Comparison of ENCODE assay signal across 1 cellular context in the genomic region with DNA sequence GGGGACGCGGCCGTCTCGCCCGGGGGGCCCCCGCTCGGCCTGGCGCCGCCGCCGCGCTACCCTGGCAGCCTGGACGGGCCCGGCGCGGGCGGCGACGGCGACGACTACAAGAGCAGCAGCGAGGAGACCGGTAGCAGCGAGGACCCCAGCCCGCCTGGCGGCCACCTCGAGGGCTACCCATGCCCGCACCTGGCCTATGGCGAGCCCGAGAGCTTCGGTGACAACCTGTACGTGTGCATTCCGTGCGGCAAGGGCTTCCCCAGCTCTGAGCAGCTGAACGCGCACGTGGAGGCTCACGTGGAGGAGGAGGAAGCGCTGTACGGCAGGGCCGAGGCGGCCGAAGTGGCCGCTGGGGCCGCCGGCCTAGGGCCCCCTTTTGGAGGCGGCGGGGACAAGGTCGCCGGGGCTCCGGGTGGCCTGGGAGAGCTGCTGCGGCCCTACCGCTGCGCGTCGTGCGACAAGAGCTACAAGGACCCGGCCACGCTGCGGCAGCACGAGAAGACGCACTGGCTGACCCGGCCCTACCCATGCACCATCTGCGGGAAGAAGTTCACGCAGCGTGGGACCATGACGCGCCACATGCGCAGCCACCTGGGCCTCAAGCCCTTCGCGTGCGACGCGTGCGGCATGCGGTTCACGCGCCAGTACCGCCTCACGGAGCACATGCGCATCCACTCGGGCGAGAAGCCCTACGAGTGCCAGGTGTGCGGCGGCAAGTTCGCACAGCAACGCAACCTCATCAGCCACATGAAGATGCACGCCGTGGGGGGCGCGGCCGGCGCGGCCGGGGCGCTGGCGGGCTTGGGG.
A peak's percentile ranks its signal among the peaks of the same experiment; 100 is the strongest.
TF ChIP-seq lines count a peak whose summit lies in the region.

No MANE protein-coding gene starts in this region.

TF ChIP-seq in WTC11, 78 proteins besides CTCF, POLR2A, EP300 and RAD21 (continued from another document):
- TF ChIP-seq, protein P1, sequence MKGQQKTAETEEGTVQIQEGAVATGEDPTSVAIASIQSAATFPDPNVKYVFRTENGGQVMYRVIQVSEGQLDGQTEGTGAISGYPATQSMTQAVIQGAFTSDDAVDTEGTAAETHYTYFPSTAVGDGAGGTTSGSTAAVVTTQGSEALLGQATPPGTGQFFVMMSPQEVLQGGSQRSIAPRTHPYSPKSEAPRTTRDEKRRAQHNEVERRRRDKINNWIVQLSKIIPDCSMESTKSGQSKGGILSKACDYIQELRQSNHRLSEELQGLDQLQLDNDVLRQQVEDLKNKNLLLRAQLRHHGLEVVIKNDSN (CRISPR knock-in tag; IDR thresholded peaks at IDR 0.05) = no peak
- TF ChIP-seq, protein P2, sequence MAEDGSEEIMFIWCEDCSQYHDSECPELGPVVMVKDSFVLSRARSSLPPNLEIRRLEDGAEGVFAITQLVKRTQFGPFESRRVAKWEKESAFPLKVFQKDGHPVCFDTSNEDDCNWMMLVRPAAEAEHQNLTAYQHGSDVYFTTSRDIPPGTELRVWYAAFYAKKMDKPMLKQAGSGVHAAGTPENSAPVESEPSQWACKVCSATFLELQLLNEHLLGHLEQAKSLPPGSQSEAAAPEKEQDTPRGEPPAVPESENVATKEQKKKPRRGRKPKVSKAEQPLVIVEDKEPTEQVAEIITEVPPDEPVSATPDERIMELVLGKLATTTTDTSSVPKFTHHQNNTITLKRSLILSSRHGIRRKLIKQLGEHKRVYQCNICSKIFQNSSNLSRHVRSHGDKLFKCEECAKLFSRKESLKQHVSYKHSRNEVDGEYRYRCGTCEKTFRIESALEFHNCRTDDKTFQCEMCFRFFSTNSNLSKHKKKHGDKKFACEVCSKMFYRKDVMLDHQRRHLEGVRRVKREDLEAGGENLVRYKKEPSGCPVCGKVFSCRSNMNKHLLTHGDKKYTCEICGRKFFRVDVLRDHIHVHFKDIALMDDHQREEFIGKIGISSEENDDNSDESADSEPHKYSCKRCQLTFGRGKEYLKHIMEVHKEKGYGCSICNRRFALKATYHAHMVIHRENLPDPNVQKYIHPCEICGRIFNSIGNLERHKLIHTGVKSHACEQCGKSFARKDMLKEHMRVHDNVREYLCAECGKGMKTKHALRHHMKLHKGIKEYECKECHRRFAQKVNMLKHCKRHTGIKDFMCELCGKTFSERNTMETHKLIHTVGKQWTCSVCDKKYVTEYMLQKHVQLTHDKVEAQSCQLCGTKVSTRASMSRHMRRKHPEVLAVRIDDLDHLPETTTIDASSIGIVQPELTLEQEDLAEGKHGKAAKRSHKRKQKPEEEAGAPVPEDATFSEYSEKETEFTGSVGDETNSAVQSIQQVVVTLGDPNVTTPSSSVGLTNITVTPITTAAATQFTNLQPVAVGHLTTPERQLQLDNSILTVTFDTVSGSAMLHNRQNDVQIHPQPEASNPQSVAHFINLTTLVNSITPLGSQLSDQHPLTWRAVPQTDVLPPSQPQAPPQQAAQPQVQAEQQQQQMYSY (CRISPR knock-in tag; IDR thresholded peaks at IDR 0.05) = no peak; the same call in 1 of the 2 replicates
- TF ChIP-seq, protein P3, sequence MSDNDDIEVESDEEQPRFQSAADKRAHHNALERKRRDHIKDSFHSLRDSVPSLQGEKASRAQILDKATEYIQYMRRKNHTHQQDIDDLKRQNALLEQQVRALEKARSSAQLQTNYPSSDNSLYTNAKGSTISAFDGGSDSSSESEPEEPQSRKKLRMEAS (CRISPR knock-in tag; IDR thresholded peaks at IDR 0.05) = peak; percentile 77; the same call in 1 of the 2 replicates
- peak; percentile 72; the same call in 1 of the 2 replicates for TF ChIP-seq ZNF219 (CRISPR knock-in tag; IDR thresholded peaks at IDR 0.05; ENCODE audit: borderline replicate concordance)
- TF ChIP-seq, protein P4, sequence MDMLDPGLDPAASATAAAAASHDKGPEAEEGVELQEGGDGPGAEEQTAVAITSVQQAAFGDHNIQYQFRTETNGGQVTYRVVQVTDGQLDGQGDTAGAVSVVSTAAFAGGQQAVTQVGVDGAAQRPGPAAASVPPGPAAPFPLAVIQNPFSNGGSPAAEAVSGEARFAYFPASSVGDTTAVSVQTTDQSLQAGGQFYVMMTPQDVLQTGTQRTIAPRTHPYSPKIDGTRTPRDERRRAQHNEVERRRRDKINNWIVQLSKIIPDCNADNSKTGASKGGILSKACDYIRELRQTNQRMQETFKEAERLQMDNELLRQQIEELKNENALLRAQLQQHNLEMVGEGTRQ (CRISPR knock-in tag; IDR thresholded peaks at IDR 0.05) = no peak
- TF ChIP-seq TCF7 (CRISPR knock-in tag; IDR thresholded peaks at IDR 0.05; ENCODE audit: low read depth) = peak; percentile 63; the same call in 1 of the 2 replicates
- TF ChIP-seq TEAD1 (CRISPR knock-in tag; IDR thresholded peaks at IDR 0.05) = no peak
- TF ChIP-seq, protein P5, sequence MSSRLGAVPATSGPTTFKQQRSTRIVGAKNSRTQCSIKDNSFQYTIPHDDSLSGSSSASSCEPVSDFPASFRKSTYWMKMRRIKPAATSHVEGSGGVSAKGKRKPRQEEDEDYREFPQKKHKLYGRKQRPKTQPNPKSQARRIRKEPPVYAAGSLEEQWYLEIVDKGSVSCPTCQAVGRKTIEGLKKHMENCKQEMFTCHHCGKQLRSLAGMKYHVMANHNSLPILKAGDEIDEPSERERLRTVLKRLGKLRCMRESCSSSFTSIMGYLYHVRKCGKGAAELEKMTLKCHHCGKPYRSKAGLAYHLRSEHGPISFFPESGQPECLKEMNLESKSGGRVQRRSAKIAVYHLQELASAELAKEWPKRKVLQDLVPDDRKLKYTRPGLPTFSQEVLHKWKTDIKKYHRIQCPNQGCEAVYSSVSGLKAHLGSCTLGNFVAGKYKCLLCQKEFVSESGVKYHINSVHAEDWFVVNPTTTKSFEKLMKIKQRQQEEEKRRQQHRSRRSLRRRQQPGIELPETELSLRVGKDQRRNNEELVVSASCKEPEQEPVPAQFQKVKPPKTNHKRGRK (CRISPR knock-in tag; IDR thresholded peaks at IDR 0.05; ENCODE audit: borderline replicate concordance) = no peak
- no peak for TF ChIP-seq ATF1 (CRISPR knock-in tag; IDR thresholded peaks at IDR 0.05)
- TF ChIP-seq, protein P6, sequence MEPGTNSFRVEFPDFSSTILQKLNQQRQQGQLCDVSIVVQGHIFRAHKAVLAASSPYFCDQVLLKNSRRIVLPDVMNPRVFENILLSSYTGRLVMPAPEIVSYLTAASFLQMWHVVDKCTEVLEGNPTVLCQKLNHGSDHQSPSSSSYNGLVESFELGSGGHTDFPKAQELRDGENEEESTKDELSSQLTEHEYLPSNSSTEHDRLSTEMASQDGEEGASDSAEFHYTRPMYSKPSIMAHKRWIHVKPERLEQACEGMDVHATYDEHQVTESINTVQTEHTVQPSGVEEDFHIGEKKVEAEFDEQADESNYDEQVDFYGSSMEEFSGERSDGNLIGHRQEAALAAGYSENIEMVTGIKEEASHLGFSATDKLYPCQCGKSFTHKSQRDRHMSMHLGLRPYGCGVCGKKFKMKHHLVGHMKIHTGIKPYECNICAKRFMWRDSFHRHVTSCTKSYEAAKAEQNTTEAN (CRISPR knock-in tag; IDR thresholded peaks at IDR 0.05) = no peak
